Comparison of ENCODE assay signal across 1 cellular context in the genomic region with DNA sequence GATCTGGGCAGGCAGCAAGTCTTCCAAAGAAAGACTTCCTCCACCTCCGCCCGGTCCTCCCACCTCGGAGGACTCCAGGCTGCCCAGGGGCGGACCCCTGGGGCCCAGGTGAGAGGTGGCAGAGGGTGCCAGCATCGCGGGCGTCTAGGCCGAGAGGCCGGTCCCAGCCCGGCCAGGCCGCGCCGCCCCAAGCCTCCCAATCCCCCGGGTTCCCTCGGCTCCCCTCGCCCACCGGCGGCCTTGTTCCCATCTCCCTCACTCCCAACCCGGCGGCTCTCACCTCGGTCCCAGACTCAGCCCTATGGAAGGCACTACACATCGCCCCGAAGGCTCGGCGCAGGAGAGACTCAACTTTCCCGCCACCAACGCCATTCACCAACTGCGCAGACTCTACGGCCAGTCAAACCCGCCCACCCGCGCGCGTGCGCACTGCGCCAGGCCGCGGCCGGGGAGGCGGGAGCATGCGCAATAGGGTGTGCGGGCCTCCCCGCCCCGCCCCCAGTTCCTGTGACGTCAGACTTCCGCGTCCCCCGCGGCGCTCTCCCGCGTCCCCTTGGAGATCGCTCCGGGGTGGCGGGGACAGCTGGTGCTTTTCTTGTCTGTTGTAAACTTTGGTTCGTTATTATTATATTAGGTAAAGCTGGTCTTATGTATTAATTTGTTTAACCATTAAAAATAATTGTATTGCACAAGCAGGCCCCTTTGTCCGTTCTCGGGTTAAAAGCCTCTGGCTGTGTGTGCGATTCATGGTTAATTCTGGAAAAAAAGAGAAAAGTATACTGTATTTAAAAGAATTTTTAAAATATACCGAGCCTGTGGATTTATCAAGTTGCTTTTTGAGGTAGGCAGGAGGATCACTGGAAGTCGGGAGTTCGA.
A peak's percentile ranks its signal among the peaks of the same experiment; 100 is the strongest.
TF ChIP-seq lines count a peak whose summit lies in the region.

XRCC2 (minus strand) TSS at position 381 of the 876 bp plus-strand sequence; CDS start at position 319, 62 bp downstream.

TF ChIP-seq in K562, 482 proteins besides CTCF, POLR2A, EP300 and RAD21 (continued from another document and continues in another):
- TF ChIP-seq, protein P1, sequence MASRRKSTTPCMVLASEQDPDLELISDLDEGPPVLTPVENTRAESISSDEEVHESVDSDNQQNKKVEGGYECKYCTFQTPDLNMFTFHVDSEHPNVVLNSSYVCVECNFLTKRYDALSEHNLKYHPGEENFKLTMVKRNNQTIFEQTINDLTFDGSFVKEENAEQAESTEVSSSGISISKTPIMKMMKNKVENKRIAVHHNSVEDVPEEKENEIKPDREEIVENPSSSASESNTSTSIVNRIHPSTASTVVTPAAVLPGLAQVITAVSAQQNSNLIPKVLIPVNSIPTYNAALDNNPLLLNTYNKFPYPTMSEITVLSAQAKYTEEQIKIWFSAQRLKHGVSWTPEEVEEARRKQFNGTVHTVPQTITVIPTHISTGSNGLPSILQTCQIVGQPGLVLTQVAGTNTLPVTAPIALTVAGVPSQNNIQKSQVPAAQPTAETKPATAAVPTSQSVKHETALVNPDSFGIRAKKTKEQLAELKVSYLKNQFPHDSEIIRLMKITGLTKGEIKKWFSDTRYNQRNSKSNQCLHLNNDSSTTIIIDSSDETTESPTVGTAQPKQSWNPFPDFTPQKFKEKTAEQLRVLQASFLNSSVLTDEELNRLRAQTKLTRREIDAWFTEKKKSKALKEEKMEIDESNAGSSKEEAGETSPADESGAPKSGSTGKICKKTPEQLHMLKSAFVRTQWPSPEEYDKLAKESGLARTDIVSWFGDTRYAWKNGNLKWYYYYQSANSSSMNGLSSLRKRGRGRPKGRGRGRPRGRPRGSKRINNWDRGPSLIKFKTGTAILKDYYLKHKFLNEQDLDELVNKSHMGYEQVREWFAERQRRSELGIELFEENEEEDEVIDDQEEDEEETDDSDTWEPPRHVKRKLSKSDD (conservative IDR thresholded peaks at IDR 0.05; ENCODE audit: low read length), result peak; percentile 90
- TF ChIP-seq ZFPM2 (CRISPR knock-in tag; IDR thresholded peaks at IDR 0.05), result 0 out of 2 replicates have a peak, but pooled peaks have one; percentile 65
- no peak; a peak in 1 of 4 replicates for TF ChIP-seq SIX5 (IDR thresholded peaks at IDR 0.05; ENCODE audit: borderline replicate concordance in 1 of 2, insufficient read depth in 1 of 2, low read depth in 1 of 2, low read length in 2 of 2)
- TF ChIP-seq BCL6 (CRISPR knock-in tag; IDR thresholded peaks at IDR 0.05), result no peak
- no peak for TF ChIP-seq NFE2L1 (tag; IDR thresholded peaks at IDR 0.05; ENCODE audit: borderline replicate concordance, low read depth)
- TF ChIP-seq ZEB2 (IDR thresholded peaks at IDR 0.05), result 0 out of 2 replicates have a peak, but pooled peaks have one; percentile 31
- TF ChIP-seq PHF20 (IDR thresholded peaks at IDR 0.05; ENCODE audit: partially characterized antibody), result peak; percentile 96
- TF ChIP-seq SMAD3 (CRISPR knock-in tag; conservative IDR thresholded peaks at IDR 0.05), result no peak
- peak; percentile 92 for TF ChIP-seq TAF1 (IDR thresholded peaks at IDR 0.05; ENCODE audit: control insufficient read depth, extremely low read depth, insufficient read depth, low read length, severe bottlenecking)
- TF ChIP-seq TAF9B (IDR thresholded peaks at IDR 0.05; ENCODE audit: partially characterized antibody), result peak; percentile 71
- no peak for TF ChIP-seq MAFG (tag; conservative IDR thresholded peaks at IDR 0.05)
- peak; percentile 80 for TF ChIP-seq HCFC1 (IDR thresholded peaks at IDR 0.05; ENCODE audit: low read depth, low read length)
- TF ChIP-seq DNMT1 (IDR thresholded peaks at IDR 0.05), result 0 out of 2 replicates have a peak, but pooled peaks have one; percentile 41
- TF ChIP-seq, protein P2, sequence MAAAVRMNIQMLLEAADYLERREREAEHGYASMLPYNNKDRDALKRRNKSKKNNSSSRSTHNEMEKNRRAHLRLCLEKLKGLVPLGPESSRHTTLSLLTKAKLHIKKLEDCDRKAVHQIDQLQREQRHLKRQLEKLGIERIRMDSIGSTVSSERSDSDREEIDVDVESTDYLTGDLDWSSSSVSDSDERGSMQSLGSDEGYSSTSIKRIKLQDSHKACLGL (CRISPR knock-in tag; IDR thresholded peaks at IDR 0.05; ENCODE audit: borderline replicate concordance, poor library complexity, severe bottlenecking), result peak; percentile 57
- peak; percentile 56 for TF ChIP-seq SMARCC2 (IDR thresholded peaks at IDR 0.05; ENCODE audit: low read depth)
- TF ChIP-seq NFYB (IDR thresholded peaks at IDR 0.05; ENCODE audit: extremely low read depth, insufficient read length), result no peak
- TF ChIP-seq GTF2E2 (tag; IDR thresholded peaks at IDR 0.05), result peak; percentile 86; the same call in 1 of the 2 replicates
- peak; percentile 30; the same call in 1 of the 2 replicates for TF ChIP-seq ZBTB17 (CRISPR knock-in tag; IDR thresholded peaks at IDR 0.05)
- TF ChIP-seq TEAD2 (tag; IDR thresholded peaks at IDR 0.05), result no peak
- TF ChIP-seq NR2C2 (CRISPR knock-in tag; IDR thresholded peaks at IDR 0.05), result peak; percentile 55; the same call in 1 of the 2 replicates
- no peak for TF ChIP-seq NR2C2 (tag; IDR thresholded peaks at IDR 0.05)
- TF ChIP-seq SAFB (IDR thresholded peaks at IDR 0.05; ENCODE audit: borderline replicate concordance, low read depth, low read length), result no peak
- TF ChIP-seq FOSL1 (tag; conservative IDR thresholded peaks at IDR 0.05), result peak; percentile 54
- no peak for TF ChIP-seq CBX2 (IDR thresholded peaks at IDR 0.05; ENCODE audit: insufficient read depth, low read length, poor library complexity, severe bottlenecking)
- TF ChIP-seq GATAD2B (IDR thresholded peaks at IDR 0.05; ENCODE audit: borderline replicate concordance), result peak; percentile 46; the same call in 1 of the 2 replicates
- no peak for TF ChIP-seq PHB2 (IDR thresholded peaks at IDR 0.05; ENCODE audit: low read depth)
- 0 out of 2 replicates have a peak, but pooled peaks have one; percentile 57 for TF ChIP-seq PRMT5 (CRISPR knock-in tag; IDR thresholded peaks at IDR 0.05)
- TF ChIP-seq ARID2 (IDR thresholded peaks at IDR 0.05), result no peak
- TF ChIP-seq, protein P3, sequence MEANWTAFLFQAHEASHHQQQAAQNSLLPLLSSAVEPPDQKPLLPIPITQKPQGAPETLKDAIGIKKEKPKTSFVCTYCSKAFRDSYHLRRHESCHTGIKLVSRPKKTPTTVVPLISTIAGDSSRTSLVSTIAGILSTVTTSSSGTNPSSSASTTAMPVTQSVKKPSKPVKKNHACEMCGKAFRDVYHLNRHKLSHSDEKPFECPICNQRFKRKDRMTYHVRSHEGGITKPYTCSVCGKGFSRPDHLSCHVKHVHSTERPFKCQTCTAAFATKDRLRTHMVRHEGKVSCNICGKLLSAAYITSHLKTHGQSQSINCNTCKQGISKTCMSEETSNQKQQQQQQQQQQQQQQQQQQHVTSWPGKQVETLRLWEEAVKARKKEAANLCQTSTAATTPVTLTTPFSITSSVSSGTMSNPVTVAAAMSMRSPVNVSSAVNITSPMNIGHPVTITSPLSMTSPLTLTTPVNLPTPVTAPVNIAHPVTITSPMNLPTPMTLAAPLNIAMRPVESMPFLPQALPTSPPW (CRISPR knock-in tag; IDR thresholded peaks at IDR 0.05), result peak; percentile 96
- TF ChIP-seq ZNF12 (CRISPR knock-in tag; IDR thresholded peaks at IDR 0.05), result peak; percentile 63; the same call in 1 of the 2 replicates
- no peak for TF ChIP-seq SMARCE1 (IDR thresholded peaks at IDR 0.05)
- no peak for TF ChIP-seq ZBTB8A (IDR thresholded peaks at IDR 0.05; ENCODE audit: partially characterized antibody)
- peak; percentile 100 for TF ChIP-seq CREM (IDR thresholded peaks at IDR 0.05; ENCODE audit: low read depth)
- TF ChIP-seq, protein P4, sequence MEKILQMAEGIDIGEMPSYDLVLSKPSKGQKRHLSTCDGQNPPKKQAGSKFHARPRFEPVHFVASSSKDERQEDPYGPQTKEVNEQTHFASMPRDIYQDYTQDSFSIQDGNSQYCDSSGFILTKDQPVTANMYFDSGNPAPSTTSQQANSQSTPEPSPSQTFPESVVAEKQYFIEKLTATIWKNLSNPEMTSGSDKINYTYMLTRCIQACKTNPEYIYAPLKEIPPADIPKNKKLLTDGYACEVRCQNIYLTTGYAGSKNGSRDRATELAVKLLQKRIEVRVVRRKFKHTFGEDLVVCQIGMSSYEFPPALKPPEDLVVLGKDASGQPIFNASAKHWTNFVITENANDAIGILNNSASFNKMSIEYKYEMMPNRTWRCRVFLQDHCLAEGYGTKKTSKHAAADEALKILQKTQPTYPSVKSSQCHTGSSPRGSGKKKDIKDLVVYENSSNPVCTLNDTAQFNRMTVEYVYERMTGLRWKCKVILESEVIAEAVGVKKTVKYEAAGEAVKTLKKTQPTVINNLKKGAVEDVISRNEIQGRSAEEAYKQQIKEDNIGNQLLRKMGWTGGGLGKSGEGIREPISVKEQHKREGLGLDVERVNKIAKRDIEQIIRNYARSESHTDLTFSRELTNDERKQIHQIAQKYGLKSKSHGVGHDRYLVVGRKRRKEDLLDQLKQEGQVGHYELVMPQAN (IDR thresholded peaks at IDR 0.05; ENCODE audit: borderline replicate concordance), result peak; percentile 94
- peak; percentile 72; the same call in 1 of the 2 replicates for TF ChIP-seq KAT8 (IDR thresholded peaks at IDR 0.05; ENCODE audit: low read depth)
- TF ChIP-seq SETDB1 (IDR thresholded peaks at IDR 0.05; ENCODE audit: low read length), result no peak
- TF ChIP-seq RBM14 (IDR thresholded peaks at IDR 0.05; ENCODE audit: borderline replicate concordance, insufficient read depth, low read depth, low read length), result 0 out of 2 replicates have a peak, but pooled peaks have one; percentile 91
- peak; percentile 66; the same call in 1 of the 2 replicates for TF ChIP-seq KDM2B (CRISPR knock-in tag; IDR thresholded peaks at IDR 0.05)
- TF ChIP-seq LARP7 (IDR thresholded peaks at IDR 0.05), result no peak
- TF ChIP-seq MYC (IDR thresholded peaks at IDR 0.05; ENCODE audit: low read depth, low read length), result peak; percentile 58; the same call in 1 of the 2 replicates
- TF ChIP-seq MYC (CRISPR knock-in tag; IDR thresholded peaks at IDR 0.05; ENCODE audit: borderline replicate concordance, low read depth), result 0 out of 2 replicates have a peak, but pooled peaks have one; percentile 81
- no peak for TF ChIP-seq RNF219 (CRISPR knock-in tag; IDR thresholded peaks at IDR 0.05)
- TF ChIP-seq ZNF780A (CRISPR knock-in tag; IDR thresholded peaks at IDR 0.05), result no peak
- TF ChIP-seq ZNF518B (CRISPR knock-in tag; IDR thresholded peaks at IDR 0.05), result no peak
- TF ChIP-seq ELK1 (CRISPR knock-in tag; IDR thresholded peaks at IDR 0.05), result no peak
- peak; percentile 43; the same call in 1 of the 2 replicates for TF ChIP-seq GTF2A2 (tag; IDR thresholded peaks at IDR 0.05)
- TF ChIP-seq MTA3 (IDR thresholded peaks at IDR 0.05; ENCODE audit: borderline replicate concordance), result no peak; the same call in none of the 2 replicates
- TF ChIP-seq DDX20 (tag; IDR thresholded peaks at IDR 0.05; ENCODE audit: low read depth), result peak; percentile 25; the same call in 1 of the 2 replicates
- TF ChIP-seq BHLHE40 (IDR thresholded peaks at IDR 0.05; ENCODE audit: low read length), result no peak; the same call in 1 of the 2 replicates
- TF ChIP-seq HDAC2 (IDR thresholded peaks at IDR 0.05), result 0 out of 2 replicates have a peak, but pooled peaks have one; percentile 21
- no peak for TF ChIP-seq ZNF324 (CRISPR knock-in tag; IDR thresholded peaks at IDR 0.05)
- TF ChIP-seq IFI16 (CRISPR knock-in tag; IDR thresholded peaks at IDR 0.05), result no peak
- TF ChIP-seq C11orf30 (IDR thresholded peaks at IDR 0.05; ENCODE audit: low read depth), result peak; percentile 84
- TF ChIP-seq CBX5 (IDR thresholded peaks at IDR 0.05; ENCODE audit: borderline replicate concordance, low read depth), result no peak
